In genomic region chr17:71237903-71238538, GRCh38 we compare ENCODE assay signal across 9 cellular contexts.
DNase-seq lines count a peak whose midpoint lies in the region; ATAC-seq, FAIRE-seq and TF ChIP-seq lines count a peak whose summit lies in the region.
"Had no signal": no experiment of that assay in that cellular context is flagged by ENCODE, and none has a peak within 500 bp of the region (broad histone marks: within the 10 kb centered on the region; RNA-seq: fewer than 3 reads in every experiment).

No MANE protein-coding gene starts in this region.

- no peaks in the 10 kb centered on the region for H3K9me3 ChIP-seq in DND-41 (ENCODE audit: insufficient read depth, low read length, severe bottlenecking)
- no peaks in the 10 kb centered on the region for H3K9me3 ChIP-seq in astrocyte (ENCODE audit: insufficient read depth, low read depth, low read length)

- intact Hi-C loops in activated naive CD4-positive, alpha-beta T cell treated with anti-CD3 and anti-CD28 coated beads for 36 hours (cut with micrococcal nuclease): no loop called here

- H3K27me3 ChIP-seq in DND-41 (ENCODE audit: insufficient read depth, low read length, poor library complexity) (no peaks in the 10 kb centered on the region), astrocyte (ENCODE audit: insufficient read depth, low read length) (no peaks in the 10 kb centered on the region)

- H3K4me1 ChIP-seq in DND-41 (ENCODE audit: insufficient read depth, low read length) (peaks cover 11% of the 10 kb centered on the region; the same call in 1 of the 2 replicates), astrocyte (ENCODE audit: insufficient read depth, low read length) (no peaks in the 10 kb centered on the region)

- H2AFZ ChIP-seq in DND-41 (ENCODE audit: low read depth, low read length): no peak overlapping the region
- H2AFZ ChIP-seq in astrocyte (ENCODE audit: low read depth, low read length): no peak overlapping the region

- H3K4me3 Mint-ChIP-seq in astrocyte (ENCODE audit: unreplicated experiment): no peak overlapping the region
- no peak overlapping the region for H3K4me3 Mint-ChIP-seq in stimulated activated naive CD8-positive, alpha-beta T cell treated with anti-CD3 and anti-CD28 coated beads, Interleukin-15, amount 100 ng/mL, for 72 hours
- no peak overlapping the region for H3K4me3 Mint-ChIP-seq in activated naive CD4-positive, alpha-beta T cell treated with anti-CD3 and anti-CD28 coated beads for 36 hours

- H3K9ac ChIP-seq in DND-41 (ENCODE audit: low read depth, low read length) (no peak overlapping the region), astrocyte (ENCODE audit: low read length) (no peak overlapping the region)

- no peak overlapping the region for H3K27ac Mint-ChIP-seq in astrocyte (ENCODE audit: unreplicated experiment)
- no peak overlapping the region for H3K27ac Mint-ChIP-seq in stimulated activated naive CD8-positive, alpha-beta T cell treated with anti-CD3 and anti-CD28 coated beads, Interleukin-15, amount 100 ng/mL, for 72 hours
- no peak overlapping the region for H3K27ac Mint-ChIP-seq in activated naive CD4-positive, alpha-beta T cell treated with anti-CD3 and anti-CD28 coated beads for 36 hours

- H4K20me1 ChIP-seq in DND-41 (ENCODE audit: insufficient read depth, low read length): no peaks in the 10 kb centered on the region
- no peaks in the 10 kb centered on the region for H4K20me1 ChIP-seq in astrocyte (ENCODE audit: insufficient read depth, low read length)

- no peaks in the 10 kb centered on the region for H3K36me3 Mint-ChIP-seq in astrocyte (ENCODE audit: low read depth, unreplicated experiment)
- no peaks in the 10 kb centered on the region for H3K36me3 Mint-ChIP-seq in activated naive CD4-positive, alpha-beta T cell treated with anti-CD3 and anti-CD28 coated beads for 36 hours (ENCODE audit: low read depth)

- H3K4me1 Mint-ChIP-seq in astrocyte (ENCODE audit: low read depth, unreplicated experiment): peaks cover 10% of the 10 kb centered on the region
- H3K4me1 Mint-ChIP-seq in stimulated activated naive CD8-positive, alpha-beta T cell treated with anti-CD3 and anti-CD28 coated beads, Interleukin-15, amount 100 ng/mL, for 72 hours: no peaks in the 10 kb centered on the region
- no peaks in the 10 kb centered on the region for H3K4me1 Mint-ChIP-seq in activated naive CD4-positive, alpha-beta T cell treated with anti-CD3 and anti-CD28 coated beads for 36 hours (ENCODE audit: low read depth)

- H3K4me3 ChIP-seq in DND-41 (ENCODE audit: low read depth in 1 of 2, low read length in 2 of 2) (no peak overlapping the region), astrocyte (ENCODE audit: insufficient read depth, low read depth, low read length) (no peak overlapping the region)

- no peak for TF ChIP-seq POLR2A in GM18505 (IDR thresholded peaks at IDR 0.05; ENCODE audit: borderline replicate concordance, extremely low read depth, insufficient read depth, insufficient read length)

- H3K36me3 ChIP-seq in DND-41 (ENCODE audit: insufficient read depth, low read length) (no peaks in the 10 kb centered on the region), astrocyte (ENCODE audit: insufficient read depth, low read length) (no peaks in the 10 kb centered on the region)

- H3K27me3 Mint-ChIP-seq in astrocyte (ENCODE audit: low read depth, unreplicated experiment): peaks cover 2% of the 10 kb centered on the region
- H3K27me3 Mint-ChIP-seq in stimulated activated naive CD8-positive, alpha-beta T cell treated with anti-CD3 and anti-CD28 coated beads, Interleukin-15, amount 100 ng/mL, for 72 hours: no peaks in the 10 kb centered on the region
- H3K27me3 Mint-ChIP-seq in activated naive CD4-positive, alpha-beta T cell treated with anti-CD3 and anti-CD28 coated beads for 36 hours (ENCODE audit: low read depth): no peaks in the 10 kb centered on the region

- peak; percentile 38 for TF ChIP-seq CTCF in DND-41 (IDR thresholded peaks at IDR 0.05; ENCODE audit: borderline replicate concordance, extremely low read depth, low read length, poor library complexity, severe bottlenecking)
- TF ChIP-seq CTCF in astrocyte (IDR thresholded peaks at IDR 0.05; ENCODE audit: insufficient read depth, low read depth, low read length): peak; percentile 25

- H3K79me2 ChIP-seq in DND-41 (ENCODE audit: insufficient read depth, low read length) (no peaks in the 10 kb centered on the region), astrocyte (ENCODE audit: insufficient read depth, low read length) (no peaks in the 10 kb centered on the region)

- CTCF ChIA-PET in activated naive CD4-positive, alpha-beta T cell treated with anti-CD3 and anti-CD28 coated beads for 36 hours (lab: Charles Lee): no interaction called here

- FAIRE-seq in astrocyte (lab: Jason Lieb, UNC): peak; percentile 59

- DNase-seq in DND-41 (no peak), NCI-H1105 treated with DMSO at 0.1 percent for 48 hours (lab: John Stamatoyannopoulos, UW) (peak; percentile 48), astrocyte (ENCODE audit: low read depth) (peak; percentile 68), middle frontal gyrus (ENCODE audit: extremely low spot score, low spot score) (peak; percentile 30)
- DNase-seq in stimulated activated naive CD8-positive, alpha-beta T cell treated with anti-CD3 and anti-CD28 coated beads, Interleukin-15, amount 100 ng/mL, for 72 hours: no peak
- no peak for DNase-seq in activated naive CD4-positive, alpha-beta T cell treated with anti-CD3 and anti-CD28 coated beads for 36 hours
- DNase-seq: effector CD4-positive, alpha-beta T cell had no signal

- no peaks in the 10 kb centered on the region for H3K9me3 Mint-ChIP-seq in astrocyte (ENCODE audit: unreplicated experiment)
- peaks cover 4 to 5% of the 10 kb centered on the region in 2 donors for H3K9me3 Mint-ChIP-seq in stimulated activated naive CD8-positive, alpha-beta T cell treated with anti-CD3 and anti-CD28 coated beads, Interleukin-15, amount 100 ng/mL, for 72 hours
- H3K9me3 Mint-ChIP-seq in activated naive CD4-positive, alpha-beta T cell treated with anti-CD3 and anti-CD28 coated beads for 36 hours: peaks cover 3% of the 10 kb centered on the region

- H3K27ac ChIP-seq in DND-41 (ENCODE audit: low read length) (no peak overlapping the region), astrocyte (ENCODE audit: low read depth, low read length) (no peak overlapping the region)

- ATAC-seq in DND-41 (ENCODE audit: insufficient read depth, low read depth): peak; percentile 54; the same call in 1 of the 3 replicates
- ATAC-seq in GM18505 (IDR thresholded peaks at IDR 0.05; ENCODE audit: unreplicated experiment): no peak
- ATAC-seq in HG03521 (IDR thresholded peaks at IDR 0.05; ENCODE audit: unreplicated experiment): no peak
- ATAC-seq in stimulated activated naive CD8-positive, alpha-beta T cell treated with anti-CD3 and anti-CD28 coated beads, Interleukin-15, amount 100 ng/mL, for 72 hours: no peak

- H3K4me2 ChIP-seq in DND-41 (ENCODE audit: insufficient read depth, low read length) (no peak overlapping the region), astrocyte (ENCODE audit: low read length) (no peak overlapping the region)

Comparison
In these comparisons a context has a peak if more than half of its experiments do, and no peak if none do; other contexts are left out.
1. DNase-seq: peak in NCI-H1105 treated with DMSO at 0.1 percent for 48 hours (single experiment), astrocyte (single experiment) and middle frontal gyrus (single experiment); none in DND-41 (single experiment), stimulated activated naive CD8-positive, alpha-beta T cell treated with anti-CD3 and anti-CD28 coated beads, Interleukin-15, amount 100 ng/mL, for 72 hours (0 of 2) and activated naive CD4-positive, alpha-beta T cell treated with anti-CD3 and anti-CD28 coated beads for 36 hours (single experiment).